16 cellular contexts compared by ENCODE assay signal in the genomic region with DNA sequence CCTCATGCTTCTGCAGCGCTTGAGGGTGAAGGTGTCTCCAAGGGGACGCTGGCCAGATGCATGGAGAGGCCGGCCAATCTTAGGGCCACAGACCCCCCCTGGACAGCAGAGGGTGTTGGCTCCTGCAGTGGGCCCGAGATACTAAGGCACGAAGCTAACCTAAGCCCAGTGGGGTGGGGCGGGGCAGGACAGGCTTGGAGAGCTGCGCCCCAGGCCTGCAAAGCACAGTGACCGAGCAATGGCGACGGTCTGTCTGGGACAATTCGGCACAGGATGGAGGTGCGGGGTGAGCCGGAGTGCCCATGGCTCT. TPM values are rescaled to one million over a fixed set of nuclear protein-coding genes. Genes with fewer than 3 reads are reported as not detected.
DNase-seq lines count a peak whose midpoint lies in the region; ATAC-seq and TF ChIP-seq lines count a peak whose summit lies in the region.
"Had no signal": no experiment of that assay in that cellular context is flagged by ENCODE, and none has a peak within 500 bp of the region (broad histone marks: within the 10 kb centered on the region; RNA-seq: fewer than 3 reads in every experiment).

No MANE protein-coding gene starts in this region.

- DNase-seq in T-helper 1 cell (no peak), GM20000 (ENCODE audit: low spot score) (peak; percentile 33), mucosa of gallbladder (ENCODE audit: low spot score) (no peak), NCI-H82 (lab: John Stamatoyannopoulos, UW) (no peak), NCI-H1694 treated with DMSO at 0.1 percent for 48 hours (lab: John Stamatoyannopoulos, UW) (no peak)
- DNase-seq in activated naive CD8-positive, alpha-beta T cell treated with anti-CD3 and anti-CD28 coated beads for 36 hours, result no peak
- DNase-seq in natural killer cell treated with Interleukin-12 subunit alpha and Interleukin-12 subunit beta and Interleukin-15 and Interleukin-18, amount 100 ng/mL, for 72 hours (ENCODE audit: low spot score), result no peak
- DNase-seq: activated CD4-positive, alpha-beta T cell treated with anti-CD3 and anti-CD28 coated beads for 4 hours; hippocampal formation; NCI-H146; NCI-H510A; occipital lobe; PC-9 had no signal

- H3K4me3 Mint-ChIP-seq in T-helper 1 cell treated with Interleukin-12 subunit alpha and Interleukin-12 subunit beta and Interleukin-4 antibody, amounts not matched to agents 30 μg/mL and 1 μg/mL, for 36 hours, result peak overlapping the region; percentile 80
- H3K4me3 Mint-ChIP-seq in activated naive CD8-positive, alpha-beta T cell treated with anti-CD3 and anti-CD28 coated beads for 36 hours, result peak overlapping the region; percentile 69
- H3K4me3 Mint-ChIP-seq in natural killer cell treated with Interleukin-12 subunit alpha and Interleukin-12 subunit beta and Interleukin-15 and Interleukin-18, amount 100 ng/mL, for 72 hours, result peak overlapping the region; percentile 74

- H3K4me1 Mint-ChIP-seq in T-helper 1 cell treated with Interleukin-12 subunit alpha and Interleukin-12 subunit beta and Interleukin-4 antibody, amounts not matched to agents 30 μg/mL and 1 μg/mL, for 36 hours (ENCODE audit: low read depth), result peaks cover 6% of the 10 kb centered on the region
- no peaks in the 10 kb centered on the region for H3K4me1 Mint-ChIP-seq in activated naive CD8-positive, alpha-beta T cell treated with anti-CD3 and anti-CD28 coated beads for 36 hours
- peaks cover 0 to 4% of the 10 kb centered on the region in 2 donors for H3K4me1 Mint-ChIP-seq in natural killer cell treated with Interleukin-12 subunit alpha and Interleukin-12 subunit beta and Interleukin-15 and Interleukin-18, amount 100 ng/mL, for 72 hours (ENCODE audit: low read depth in 2 of 2)

- TF ChIP-seq CTCF in GM20000 (IDR thresholded peaks at IDR 0.05; ENCODE audit: extremely low read depth, missing control alignments), result no peak

- H3K36me3 Mint-ChIP-seq in T-helper 1 cell treated with Interleukin-12 subunit alpha and Interleukin-12 subunit beta and Interleukin-4 antibody, amounts not matched to agents 30 μg/mL and 1 μg/mL, for 36 hours (ENCODE audit: low read depth), result no peaks in the 10 kb centered on the region
- H3K36me3 Mint-ChIP-seq in activated naive CD8-positive, alpha-beta T cell treated with anti-CD3 and anti-CD28 coated beads for 36 hours, result no peaks in the 10 kb centered on the region
- no peaks in the 10 kb centered on the region for H3K36me3 Mint-ChIP-seq in natural killer cell treated with Interleukin-12 subunit alpha and Interleukin-12 subunit beta and Interleukin-15 and Interleukin-18, amount 100 ng/mL, for 72 hours

- H3K27ac Mint-ChIP-seq in T-helper 1 cell treated with Interleukin-12 subunit alpha and Interleukin-12 subunit beta and Interleukin-4 antibody, amounts not matched to agents 30 μg/mL and 1 μg/mL, for 36 hours, result no peak overlapping the region
- H3K27ac Mint-ChIP-seq in activated naive CD8-positive, alpha-beta T cell treated with anti-CD3 and anti-CD28 coated beads for 36 hours, result no peak overlapping the region
- no peak overlapping the region for H3K27ac Mint-ChIP-seq in natural killer cell treated with Interleukin-12 subunit alpha and Interleukin-12 subunit beta and Interleukin-15 and Interleukin-18, amount 100 ng/mL, for 72 hours

- H3K27me3 Mint-ChIP-seq in T-helper 1 cell treated with Interleukin-12 subunit alpha and Interleukin-12 subunit beta and Interleukin-4 antibody, amounts not matched to agents 30 μg/mL and 1 μg/mL, for 36 hours (ENCODE audit: low read depth), result peaks cover 6% of the 10 kb centered on the region
- peaks cover 16% of the 10 kb centered on the region for H3K27me3 Mint-ChIP-seq in activated naive CD8-positive, alpha-beta T cell treated with anti-CD3 and anti-CD28 coated beads for 36 hours
- H3K27me3 Mint-ChIP-seq in natural killer cell treated with Interleukin-12 subunit alpha and Interleukin-12 subunit beta and Interleukin-15 and Interleukin-18, amount 100 ng/mL, for 72 hours, result no peaks in the 10 kb centered on the region

- H3K9me3 Mint-ChIP-seq in T-helper 1 cell treated with Interleukin-12 subunit alpha and Interleukin-12 subunit beta and Interleukin-4 antibody, amounts not matched to agents 30 μg/mL and 1 μg/mL, for 36 hours, result no peaks in the 10 kb centered on the region
- no peaks in the 10 kb centered on the region for H3K9me3 Mint-ChIP-seq in activated naive CD8-positive, alpha-beta T cell treated with anti-CD3 and anti-CD28 coated beads for 36 hours
- H3K9me3 Mint-ChIP-seq in natural killer cell treated with Interleukin-12 subunit alpha and Interleukin-12 subunit beta and Interleukin-15 and Interleukin-18, amount 100 ng/mL, for 72 hours, result no peaks in the 10 kb centered on the region

- no peak for ATAC-seq in natural killer cell treated with Interleukin-12 subunit alpha and Interleukin-12 subunit beta and Interleukin-15 and Interleukin-18, amount 100 ng/mL, for 72 hours
- ATAC-seq: left ventricle myocardium superior had no signal

RNA-seq across cellular contexts. Expression of gene FNDC10, which starts 1.3 kb away (rescaled TPM):
- 1 to 10 TPM; 2.9 to 3.3 TPM for total RNA-seq in activated naive CD8-positive, alpha-beta T cell treated with anti-CD3 and anti-CD28 coated beads for 36 hours
- 1 to 10 TPM in 1 of 2 donors, under 1 TPM in 1; 0.81 to 2.4 TPM for total RNA-seq in natural killer cell treated with Interleukin-12 subunit alpha and Interleukin-12 subunit beta and Interleukin-15 and Interleukin-18, amount 100 ng/mL, for 72 hours
- 4.6 TPM for total RNA-seq in mucosa of gallbladder
- total RNA-seq: skeletal muscle tissue had no signal

RNA-seq across cellular contexts. Expression of gene MIB2, which starts 16.6 kb away (rescaled TPM):
- total RNA-seq in activated naive CD8-positive, alpha-beta T cell treated with anti-CD3 and anti-CD28 coated beads for 36 hours, result 10 to 100 TPM; 33.1 to 38.7 TPM
- total RNA-seq in natural killer cell treated with Interleukin-12 subunit alpha and Interleukin-12 subunit beta and Interleukin-15 and Interleukin-18, amount 100 ng/mL, for 72 hours, result 10 to 100 TPM; 29.3 to 43.5 TPM
- 135 TPM for total RNA-seq in mucosa of gallbladder

RNA-seq across cellular contexts. Expression of gene SSU72, which starts 24.0 kb away (rescaled TPM):
- total RNA-seq in activated naive CD8-positive, alpha-beta T cell treated with anti-CD3 and anti-CD28 coated beads for 36 hours, result 100 to 1,000 TPM; 124 to 131 TPM
- 100 to 1,000 TPM in 1 of 2 donors, 10 to 100 TPM in 1; 97.6 to 146 TPM for total RNA-seq in natural killer cell treated with Interleukin-12 subunit alpha and Interleukin-12 subunit beta and Interleukin-15 and Interleukin-18, amount 100 ng/mL, for 72 hours
- 117 TPM for total RNA-seq in mucosa of gallbladder

RNA-seq across cellular contexts. Expression of gene MMP23B, which starts 33.3 kb away (rescaled TPM):
- total RNA-seq in activated naive CD8-positive, alpha-beta T cell treated with anti-CD3 and anti-CD28 coated beads for 36 hours, result 1 to 10 TPM; 1.4 to 2.3 TPM
- 1 to 10 TPM; 4.9 to 6.1 TPM for total RNA-seq in natural killer cell treated with Interleukin-12 subunit alpha and Interleukin-12 subunit beta and Interleukin-15 and Interleukin-18, amount 100 ng/mL, for 72 hours
- total RNA-seq in mucosa of gallbladder, result 56.0 TPM

RNA-seq across cellular contexts. Expression of gene TMEM240, which starts 58.3 kb away (rescaled TPM):
- under 1 TPM in 1 of 2 experiments, not detected in 1; 0.88 TPM for total RNA-seq in activated naive CD8-positive, alpha-beta T cell treated with anti-CD3 and anti-CD28 coated beads for 36 hours
- total RNA-seq in natural killer cell treated with Interleukin-12 subunit alpha and Interleukin-12 subunit beta and Interleukin-15 and Interleukin-18, amount 100 ng/mL, for 72 hours, result 1 to 10 TPM in 1 of 2 donors, not detected in 1; 1.6 TPM
- total RNA-seq in mucosa of gallbladder, result 4.7 TPM
